In the genomic region with DNA sequence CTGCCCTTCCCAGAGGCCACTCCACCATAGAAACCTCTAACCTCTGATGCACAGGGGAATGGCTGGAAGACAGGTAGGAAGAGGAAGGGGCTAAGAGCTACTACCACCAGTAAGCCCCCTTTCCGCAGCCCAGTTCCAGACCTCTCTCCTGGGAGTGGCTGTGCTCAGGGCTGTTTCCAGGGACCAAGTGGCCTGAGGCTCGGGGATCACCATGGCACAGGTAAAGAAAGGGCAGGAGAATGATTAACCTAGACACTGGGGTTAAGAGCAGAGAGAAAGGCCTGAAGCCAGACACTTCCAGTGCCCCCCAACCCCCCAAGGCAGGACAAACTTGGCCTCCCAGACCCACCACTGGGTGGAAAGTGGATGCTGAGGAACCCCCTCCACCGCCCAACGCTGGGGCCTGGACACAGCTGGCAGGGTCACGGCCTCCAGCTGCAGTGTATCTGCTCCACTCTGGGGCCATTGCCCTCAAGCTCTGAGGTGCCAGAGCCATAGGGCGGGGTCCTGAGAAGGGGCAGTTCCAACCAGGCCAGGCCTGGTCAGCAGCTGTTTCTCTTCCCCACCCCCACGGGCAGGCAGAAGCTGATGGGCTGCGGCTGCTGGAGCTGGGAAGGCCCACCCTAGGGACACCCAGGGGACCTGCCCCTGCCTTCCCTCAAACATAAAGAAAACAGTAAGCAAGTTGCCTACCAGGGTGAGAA, we compare ENCODE assay signal across 8 cellular contexts. TPM values are rescaled to one million over a fixed set of nuclear protein-coding genes. Genes with fewer than 3 reads are reported as not detected.
DNase-seq lines count a peak whose midpoint lies in the region; ATAC-seq and TF ChIP-seq lines count a peak whose summit lies in the region.

No MANE protein-coding gene starts in this region.

- H3K4me1 Mint-ChIP-seq in CD8-positive, alpha-beta T cell (ENCODE audit: low read depth): peaks cover 61% of the 10 kb centered on the region

- no peaks in the 10 kb centered on the region for H3K9me3 ChIP-seq in CD8-positive, alpha-beta T cell (ENCODE audit: low read length)
- H3K9me3 ChIP-seq in colonic mucosa (no peaks in the 10 kb centered on the region), mucosa of rectum (ENCODE audit: control insufficient read depth in 2 of 2, low read length in 2 of 2) (no peaks in the 10 kb centered on the region), WERI-Rb-1 (ENCODE audit: severe bottlenecking) (no peaks in the 10 kb centered on the region)

- peak overlapping the region; percentile 83 for H3K4me3 ChIP-seq in CD8-positive, alpha-beta T cell (ENCODE audit: low read depth, low read length)
- H3K4me3 ChIP-seq in colonic mucosa (peak overlapping the region; percentile 68), mucosa of rectum (ENCODE audit: low read length in 2 of 2) (peak overlapping the region; percentile 97 to 98), WERI-Rb-1 (ENCODE audit: low read depth, low read length) (no peak overlapping the region)

- no peaks in the 10 kb centered on the region for H3K27me3 ChIP-seq in CD8-positive, alpha-beta T cell (ENCODE audit: insufficient read depth, low read length)
- H3K27me3 ChIP-seq in colonic mucosa: no peaks in the 10 kb centered on the region
- no peaks in the 10 kb centered on the region for H3K27me3 ChIP-seq in mucosa of rectum (ENCODE audit: control insufficient read depth in 2 of 2, insufficient read depth in 2 of 2, low read length in 2 of 2)
- no peaks in the 10 kb centered on the region for H3K27me3 ChIP-seq in WERI-Rb-1 (ENCODE audit: insufficient read depth, low read depth, severe bottlenecking)

- TF ChIP-seq CTCF in CD8-positive, alpha-beta T cell (IDR thresholded peaks at IDR 0.05): no peak
- TF ChIP-seq CTCF in colonic mucosa (IDR thresholded peaks at IDR 0.05) (no peak), WERI-Rb-1 (IDR thresholded peaks at IDR 0.05; ENCODE audit: low read depth, low read length) (no peak)

- peak overlapping the region; percentile 94 for H3K27ac ChIP-seq in CD8-positive, alpha-beta T cell (ENCODE audit: low read depth, low read length)
- peak overlapping the region; percentile 92 for H3K27ac ChIP-seq in colonic mucosa
- H3K27ac ChIP-seq in mucosa of rectum (ENCODE audit: low read depth in 2 of 2, low read length in 2 of 2): peak overlapping the region; percentile 95 to 99
- H3K27ac ChIP-seq in WERI-Rb-1: no peak overlapping the region

- no peak for DNase-seq in CD8-positive, alpha-beta T cell
- DNase-seq in LHCN-M2 (ENCODE audit: low read depth) (peak; percentile 83), colonic mucosa (peak; percentile 69), islet precursor cell (no peak), WERI-Rb-1 (no peak)
- DNase-seq in activated effector memory CD4-positive, alpha-beta T cell treated with anti-CD3 and anti-CD28 coated beads, Interleukin-2, amount 50 U/mL, for 16 hours: no peak

- peaks cover 40% of the 10 kb centered on the region for H3K4me1 ChIP-seq in CD8-positive, alpha-beta T cell (ENCODE audit: insufficient read depth, low read length)
- no peaks in the 10 kb centered on the region for H3K4me1 ChIP-seq in colonic mucosa
- H3K4me1 ChIP-seq in mucosa of rectum (ENCODE audit: control insufficient read depth in 2 of 2, insufficient read depth in 2 of 2, low read length in 2 of 2): peaks cover 50 to 51% of the 10 kb centered on the region in 2 donors

- H3K4me3 Mint-ChIP-seq in CD8-positive, alpha-beta T cell: peak overlapping the region; percentile 95

- intact Hi-C loops in CD8-positive, alpha-beta T cell (cut with DNase I, micrococcal nuclease): loop anchor here (1.0 to 10.0 kb wide), 6 partner anchors 31 to 1472 kb away; a partner anchor contains a TSS
- intact Hi-C loops in colonic mucosa (cut with DNase I): no loop called here

- H3K9ac ChIP-seq in colonic mucosa (ENCODE audit: low read depth in 2 of 2, low read length in 2 of 2) (peak overlapping the region; percentile 99), mucosa of rectum (ENCODE audit: low read depth in 1 of 2, low read length in 2 of 2) (peak overlapping the region; percentile 90 to 97)

- H3K27ac Mint-ChIP-seq in CD8-positive, alpha-beta T cell: peak overlapping the region; percentile 98

- H3K27me3 Mint-ChIP-seq in CD8-positive, alpha-beta T cell (ENCODE audit: low read depth): no peaks in the 10 kb centered on the region

- CTCF ChIA-PET in CD8-positive, alpha-beta T cell (lab: Charles Lee): interaction anchor here (0.6 to 8.1 kb wide), 9 partner anchors 8 to 163 kb away, joined by 3 to 54 read pairs (median 6); a partner anchor contains a TSS

- H3K36me3 ChIP-seq in CD8-positive, alpha-beta T cell (ENCODE audit: insufficient read depth, low read length): peaks cover 29% of the 10 kb centered on the region
- H3K36me3 ChIP-seq in colonic mucosa: peaks cover 19% of the 10 kb centered on the region
- H3K36me3 ChIP-seq in mucosa of rectum (ENCODE audit: control insufficient read depth in 2 of 2, insufficient read depth in 2 of 2, low read length in 2 of 2): peaks cover 29 to 38% of the 10 kb centered on the region in 2 donors
- peaks cover 59% of the 10 kb centered on the region for H3K36me3 ChIP-seq in WERI-Rb-1

- POLR2A ChIA-PET in CD8-positive, alpha-beta T cell (lab: Charles Lee): interaction anchor here (0.8 to 3.1 kb wide), 5 partner anchors 15 to 177 kb away, joined by 3 to 14 read pairs (median 3); a partner anchor contains a TSS

- no peak for ATAC-seq in CD8-positive, alpha-beta T cell
- ATAC-seq in GM18909 (IDR thresholded peaks at IDR 0.05; ENCODE audit: poor library complexity, unreplicated experiment): no peak

- H3K9me3 Mint-ChIP-seq in CD8-positive, alpha-beta T cell: no peaks in the 10 kb centered on the region

- H3K36me3 Mint-ChIP-seq in CD8-positive, alpha-beta T cell: peaks cover 58% of the 10 kb centered on the region

RNA-seq across cellular contexts. Expression of a gene that starts 2.7 kb away (rescaled TPM):
- total RNA-seq in CD8-positive, alpha-beta T cell: 100 to 1,000 TPM; 235 to 238 TPM
- 294 and 366 TPM in 2 replicates for total RNA-seq in LHCN-M2 (2014; rRNA removed)
- 732 TPM for polyA plus RNA-seq in LHCN-M2 (2012)
- total RNA-seq in colonic mucosa: 100 to 1,000 TPM; 354 to 515 TPM

RNA-seq across cellular contexts. Expression of a gene that starts 22.7 kb away (rescaled TPM):
- total RNA-seq in CD8-positive, alpha-beta T cell: 1 to 10 TPM; 4.9 to 7.1 TPM
- total RNA-seq in LHCN-M2 (2014; rRNA removed): 0.34 and 1.2 TPM in 2 replicates
- 0.29 TPM for polyA plus RNA-seq in LHCN-M2 (2012)
- under 1 TPM in 1 of 2 donors, not detected in 1; 0.30 TPM for total RNA-seq in colonic mucosa

RNA-seq across cellular contexts. Expression of a gene that starts 22.8 kb away (rescaled TPM):
- not detected for total RNA-seq in CD8-positive, alpha-beta T cell
- not detected in 2 replicates for total RNA-seq in LHCN-M2 (2014; rRNA removed)
- polyA plus RNA-seq in LHCN-M2 (2012): not detected
- 10 to 100 TPM; 14.1 to 41.8 TPM for total RNA-seq in colonic mucosa

RNA-seq across cellular contexts. Expression of a gene that starts 31.4 kb away (rescaled TPM):
- not detected for total RNA-seq in CD8-positive, alpha-beta T cell
- total RNA-seq in LHCN-M2 (2014; rRNA removed): not detected in 2 replicates
- 0.10 TPM for polyA plus RNA-seq in LHCN-M2 (2012)
- not detected for total RNA-seq in colonic mucosa

Comparison
In these comparisons a context has a peak if more than half of its experiments do, and no peak if none do; other contexts are left out.
1. DNase-seq: peak in LHCN-M2 (single experiment) and colonic mucosa (single experiment); none in CD8-positive, alpha-beta T cell (0 of 7), islet precursor cell (single experiment), WERI-Rb-1 (single experiment) and activated effector memory CD4-positive, alpha-beta T cell treated with anti-CD3 and anti-CD28 coated beads, Interleukin-2, amount 50 U/mL, for 16 hours (single experiment).
2. RNA of a gene that starts 22.8 kb away (total RNA-seq): 14.1 to 41.8 TPM in colonic mucosa; not detected in CD8-positive, alpha-beta T cell and not detected in LHCN-M2; every median in the first group is over 10 times any median in the second.